In genomic region chrX:153032397-153033118, GRCh38 we compare ENCODE assay signal across 8 cellular contexts. TPM values are rescaled to one million over a fixed set of nuclear protein-coding genes. Genes with fewer than 3 reads are reported as not detected.
A peak's percentile ranks its signal among the peaks of the same experiment; 100 is the strongest.
DNase-seq lines count a peak whose midpoint lies in the region; TF ChIP-seq lines count a peak whose summit lies in the region.

No MANE protein-coding gene starts in this region.

- H3K4me2 ChIP-seq in mammary epithelial cell (ENCODE audit: insufficient read depth, low read depth, low read length), result peak overlapping the region; percentile 66

- H3K79me2 ChIP-seq in mammary epithelial cell (ENCODE audit: insufficient read depth, low read length), result no peaks in the 10 kb centered on the region

- WGBS in mammary epithelial cell (ENCODE audit: low coverage, missing lambda C conversion rate), result 40% methylated on average over 23 of the region's 64 CpGs

- TF ChIP-seq CTCF in VCaP (conservative IDR thresholded peaks at IDR 0.05) (peak; percentile 87), mammary epithelial cell (conservative IDR thresholded peaks at IDR 0.05 in 1 of 2, IDR thresholded peaks at IDR 0.05 in 1 of 2; ENCODE audit: extremely low read depth in 1 of 2, insufficient read depth in 1 of 2, low read depth in 1 of 2, low read length in 2 of 2) (peak; percentile 48 to 77), kidney epithelial cell (IDR thresholded peaks at IDR 0.05; ENCODE audit: insufficient read depth, low read length, poor library complexity, severe bottlenecking) (peak; percentile 75)

- H3K27ac ChIP-seq in VCaP (peak overlapping the region; percentile 86), mammary epithelial cell (ENCODE audit: insufficient read depth, low read depth, low read length) (no peak overlapping the region)

- H3K4me1 ChIP-seq in mammary epithelial cell (ENCODE audit: insufficient read depth, low read length), result peaks cover 11% of the 10 kb centered on the region

- in situ Hi-C loops in mammary epithelial cell (cut with MboI; ENCODE audit: low sequenced_read_pairs in 2 of 2), result loop anchor here in 1 of 2 donors (25.0 kb wide), 1 partner anchor 455 kb away; the partner anchor contains the start of gene BGN

- no TSS peak for BruUV-seq in mammary epithelial cell (replicated peaks; lab: Mats Ljungman, UMichigan)

- no peaks in the 10 kb centered on the region for H4K20me1 ChIP-seq in mammary epithelial cell (ENCODE audit: insufficient read depth, low read length)

- no peaks in the 10 kb centered on the region for H3K36me3 ChIP-seq in mammary epithelial cell (ENCODE audit: insufficient read depth, low read length)
- no peaks in the 10 kb centered on the region for H3K36me3 ChIP-seq in kidney epithelial cell (ENCODE audit: control insufficient read depth, insufficient read depth, low read length)

- CTCF ChIA-PET in mammary epithelial cell (lab: Charles Lee; ENCODE audit: low non-redundant PET), result interaction anchor here (0.6 to 0.8 kb wide), 3 partner anchors 44 to 475 kb away, joined by 3 to 4 read pairs (median 4); no protein-coding TSS in a partner anchor

- H2AFZ ChIP-seq in mammary epithelial cell (ENCODE audit: low read depth, low read length), result peak overlapping the region; percentile 49

- dilution Hi-C loops in mammary epithelial cell (cut with HindIII; ENCODE audit: low sequenced_read_pairs), result no loop called here

- H3K9me3 ChIP-seq in mammary epithelial cell (replicated peaks; ENCODE audit: insufficient read depth, low read length), result peaks cover under 1% of the 10 kb centered on the region

- no peak overlapping the region for H3K9ac ChIP-seq in mammary epithelial cell (ENCODE audit: insufficient read depth, low read length)

- H3K27me3 ChIP-seq in mammary epithelial cell (ENCODE audit: insufficient read depth, low read length), result no peaks in the 10 kb centered on the region
- H3K27me3 ChIP-seq in kidney epithelial cell (ENCODE audit: control insufficient read depth, insufficient read depth, low read length), result no peaks in the 10 kb centered on the region

- H3K4me3 ChIP-seq in mammary epithelial cell (replicated peaks in 1 of 3; ENCODE audit: insufficient read depth in 1 of 3, low read depth in 2 of 3, low read length in 3 of 3), result peak overlapping the region in 1 of 3 experiments; percentile 22
- peak overlapping the region; percentile 12 for H3K4me3 ChIP-seq in kidney epithelial cell (ENCODE audit: low read depth, low read length)

- intact Hi-C loops in mammary epithelial cell (cut with micrococcal nuclease), result loop anchor here (1.0 to 5.0 kb wide), 4 partner anchors 73 to 635 kb away; no protein-coding TSS in a partner anchor

- DNase-seq in GDM1 (lab: John Stamatoyannopoulos, UW) (peak; percentile 52), HCEC 1CT (peak; percentile 9), NCI-H1092 treated with DMSO at 0.1 percent for 48 hours (lab: John Stamatoyannopoulos, UW) (peak; percentile 68), mammary epithelial cell (peak; percentile 18), kidney epithelial cell (ENCODE audit: low read depth) (no peak), OCI-M2 (lab: John Stamatoyannopoulos, UW; ENCODE audit: unreplicated experiment) (no peak)
- DNase-seq in stimulated activated CD4-positive, alpha-beta T cell treated with anti-CD3 and anti-CD28 coated beads, Interleukin-15, amount 100 ng/mL, for 24 hours, result peak; percentile 71

RNA-seq across cellular contexts. Expression of gene PNMA3, which starts 23.7 kb away (rescaled TPM):
- under 1 TPM in 1 of 2 donors, not detected in 1; 0.17 TPM for total RNA-seq in mammary epithelial cell
- 0.02 TPM for polyA plus RNA-seq in mammary epithelial cell
- 1.0 TPM for polyA minus RNA-seq in mammary epithelial cell
- total RNA-seq in kidney epithelial cell, result 1.5 and 1.7 TPM in 2 replicates

RNA-seq across cellular contexts. Expression of gene PNMA5, which starts 38.6 kb away (rescaled TPM):
- not detected for total RNA-seq in mammary epithelial cell
- not detected for polyA plus RNA-seq in mammary epithelial cell
- not detected for polyA minus RNA-seq in mammary epithelial cell
- not detected in 2 replicates for total RNA-seq in kidney epithelial cell

RNA-seq across cellular contexts. Expression of gene PNMA6A, which starts 39.7 kb away (rescaled TPM):
- total RNA-seq in mammary epithelial cell (under 1 TPM; under 0.01 to 0.14 TPM), kidney epithelial cell (7.8 and 7.9 TPM in 2 replicates)
- 0.02 TPM for polyA plus RNA-seq in mammary epithelial cell
- polyA minus RNA-seq in mammary epithelial cell, result not detected

Comparison
In these comparisons a context has a peak if more than half of its experiments do, and no peak if none do; other contexts are left out.
1. DNase-seq: peak in GDM1 (single experiment), HCEC 1CT (single experiment), NCI-H1092 treated with DMSO at 0.1 percent for 48 hours (single experiment), mammary epithelial cell (single experiment) and stimulated activated CD4-positive, alpha-beta T cell treated with anti-CD3 and anti-CD28 coated beads, Interleukin-15, amount 100 ng/mL, for 24 hours (single experiment); none in kidney epithelial cell (single experiment) and OCI-M2 (single experiment).
2. Peak in every context shown above with its lines, with median percentiles within 50 percentile points of each other: CTCF ChIP-seq.